15 cellular contexts compared by ENCODE assay signal in the genomic region with DNA sequence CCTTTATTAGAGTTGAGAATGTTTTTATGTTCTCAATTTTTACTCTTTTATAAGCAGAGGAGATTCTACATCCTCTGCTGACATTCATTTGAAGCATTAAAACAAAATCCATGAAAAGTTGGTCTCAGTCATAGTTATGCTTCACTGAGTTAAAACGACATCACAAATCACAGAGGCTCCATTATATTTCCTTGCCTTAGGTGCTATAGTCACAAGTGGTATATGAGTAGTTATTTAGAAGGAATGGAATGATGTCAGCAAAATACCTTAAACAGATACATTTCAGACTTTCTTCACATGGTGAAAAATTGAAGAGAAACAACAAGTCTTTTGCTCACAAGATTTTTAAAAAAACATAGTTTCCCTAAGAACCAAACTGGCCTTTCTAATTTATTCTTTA. TPM values are rescaled to one million over a fixed set of nuclear protein-coding genes. Genes with fewer than 3 reads are reported as not detected.
DNase-seq lines count a peak whose midpoint lies in the region; TF ChIP-seq lines count a peak whose summit lies in the region.
"Had no signal": no experiment of that assay in that cellular context is flagged by ENCODE, and none has a peak within 500 bp of the region (broad histone marks: within the 10 kb centered on the region; RNA-seq: fewer than 3 reads in every experiment).

No MANE protein-coding gene starts in this region.

- peaks cover 22% of the 10 kb centered on the region for H3K4me1 Mint-ChIP-seq in glutamatergic neuron (ENCODE audit: low read depth, unreplicated experiment)
- H3K4me1 Mint-ChIP-seq in mesothelial cell of epicardium, result no peaks in the 10 kb centered on the region
- H3K4me1 Mint-ChIP-seq: CD4-positive, CD25-positive, alpha-beta regulatory T cell had no signal

- H3K36me3 Mint-ChIP-seq in glutamatergic neuron (ENCODE audit: unreplicated experiment), result no peaks in the 10 kb centered on the region
- no peaks in the 10 kb centered on the region for H3K36me3 Mint-ChIP-seq in mesothelial cell of epicardium
- H3K36me3 Mint-ChIP-seq: CD4-positive, CD25-positive, alpha-beta regulatory T cell; IgD-negative memory B cell had no signal

- H3K27ac Mint-ChIP-seq in glutamatergic neuron (ENCODE audit: unreplicated experiment) (peak overlapping the region; percentile 82), mesothelial cell of epicardium (no peak overlapping the region)
- H3K27ac Mint-ChIP-seq: CD4-positive, CD25-positive, alpha-beta regulatory T cell; IgD-negative memory B cell had no signal

- H3K36me3 ChIP-seq in smooth muscle cell (ENCODE audit: low read depth) (no peaks in the 10 kb centered on the region), colonic mucosa (no peaks in the 10 kb centered on the region)
- H3K36me3 ChIP-seq: BLaER1 treated with 17β-estradiol and CSF1 and Interleukin-3, amounts not matched to agents 10 nM and 100 nM; HAP-1 had no signal

- H3K27me3 Mint-ChIP-seq in glutamatergic neuron (ENCODE audit: unreplicated experiment) (peaks cover 4% of the 10 kb centered on the region), mesothelial cell of epicardium (ENCODE audit: low read depth) (peaks cover 12% of the 10 kb centered on the region)

- H2AFZ ChIP-seq in smooth muscle cell (ENCODE audit: low read depth), result no peak overlapping the region

- H3K4me3 ChIP-seq in smooth muscle cell (no peak overlapping the region), colonic mucosa (no peak overlapping the region)
- H3K4me3 ChIP-seq: BLaER1 treated with 17β-estradiol and CSF1 and Interleukin-3, amounts not matched to agents 10 nM and 100 nM; HAP-1 had no signal

- no peak overlapping the region for H3K9ac ChIP-seq in smooth muscle cell (ENCODE audit: low read depth)
- no peak overlapping the region for H3K9ac ChIP-seq in colonic mucosa (ENCODE audit: low read depth in 2 of 2, low read length in 2 of 2)
- H3K9ac ChIP-seq: BLaER1 treated with 17β-estradiol and CSF1 and Interleukin-3, amounts not matched to agents 10 nM and 100 nM had no signal

- TF ChIP-seq CTCF in glutamatergic neuron (IDR thresholded peaks at IDR 0.05; ENCODE audit: partially characterized antibody, unreplicated experiment) (no peak), smooth muscle cell (IDR thresholded peaks at IDR 0.05; ENCODE audit: borderline replicate concordance, insufficient read depth, poor library complexity, severe bottlenecking) (no peak), mesothelial cell of epicardium (IDR thresholded peaks at IDR 0.05; ENCODE audit: unreplicated experiment) (no peak), colonic mucosa (IDR thresholded peaks at IDR 0.05) (no peak)

- no peaks in the 10 kb centered on the region for H3K4me1 ChIP-seq in smooth muscle cell (ENCODE audit: low read depth)
- no peaks in the 10 kb centered on the region for H3K4me1 ChIP-seq in colonic mucosa
- H3K4me1 ChIP-seq: HAP-1 had no signal

- H3K27me3 ChIP-seq in smooth muscle cell (ENCODE audit: low read depth), result peaks cover 6% of the 10 kb centered on the region
- H3K27me3 ChIP-seq in colonic mucosa, result no peaks in the 10 kb centered on the region
- H3K27me3 ChIP-seq: BLaER1 treated with 17β-estradiol and CSF1 and Interleukin-3, amounts not matched to agents 10 nM and 100 nM had no signal

- H3K4me2 ChIP-seq in smooth muscle cell, result peak overlapping the region; percentile 33
- H3K4me2 ChIP-seq: BLaER1 treated with 17β-estradiol and CSF1 and Interleukin-3, amounts not matched to agents 10 nM and 100 nM had no signal

- H4K20me1 ChIP-seq in smooth muscle cell (ENCODE audit: low read depth), result no peaks in the 10 kb centered on the region
- H4K20me1 ChIP-seq: BLaER1 treated with 17β-estradiol and CSF1 and Interleukin-3, amounts not matched to agents 10 nM and 100 nM had no signal

- no peaks in the 10 kb centered on the region for H3F3A ChIP-seq in smooth muscle cell (ENCODE audit: low read depth)

- intact Hi-C loops in colonic mucosa (cut with DNase I), result no loop called here

- H3K9me3 Mint-ChIP-seq in glutamatergic neuron (ENCODE audit: unreplicated experiment) (peaks cover 6% of the 10 kb centered on the region), mesothelial cell of epicardium (no peaks in the 10 kb centered on the region)
- H3K9me3 Mint-ChIP-seq: IgD-negative memory B cell had no signal

- H3K79me2 ChIP-seq in smooth muscle cell (ENCODE audit: low read depth), result no peaks in the 10 kb centered on the region

- H3K27ac ChIP-seq in smooth muscle cell (ENCODE audit: low read depth) (peak overlapping the region; percentile 70), colonic mucosa (no peak overlapping the region)
- H3K27ac ChIP-seq: BLaER1 treated with 17β-estradiol and CSF1 and Interleukin-3, amounts not matched to agents 10 nM and 100 nM had no signal

- no peak overlapping the region for H3K4me3 Mint-ChIP-seq in glutamatergic neuron (ENCODE audit: unreplicated experiment)
- no peak overlapping the region for H3K4me3 Mint-ChIP-seq in mesothelial cell of epicardium
- H3K4me3 Mint-ChIP-seq: CD4-positive, CD25-positive, alpha-beta regulatory T cell; IgD-negative memory B cell had no signal

- H3K9me3 ChIP-seq in smooth muscle cell (replicated peaks; ENCODE audit: low read depth) (no peaks in the 10 kb centered on the region), colonic mucosa (no peaks in the 10 kb centered on the region)
- H3K9me3 ChIP-seq: BLaER1 treated with 17β-estradiol and CSF1 and Interleukin-3, amounts not matched to agents 10 nM and 100 nM had no signal

- 70% methylated on average over 1 of the region's 1 CpG for WGBS in smooth muscle cell (ENCODE audit: low lambda C conversion rate)

- peak; percentile 85 for DNase-seq in COLO829 (ENCODE audit: low spot score)
- DNase-seq in SK-MEL-5 (ENCODE audit: low read depth, low spot score), result peak; percentile 67
- no peak for DNase-seq in glutamatergic neuron
- DNase-seq in smooth muscle cell (lab: John Stamatoyannopoulos, UW; ENCODE audit: unreplicated experiment), result no peak
- no peak for DNase-seq in effector CD8-positive, alpha-beta T cell (lab: John Stamatoyannopoulos, UW)
- DNase-seq in mesothelial cell of epicardium (ENCODE audit: low spot score in 2 of 2, unreplicated experiment in 2 of 2), result no peak
- DNase-seq in colonic mucosa, result no peak
- DNase-seq: ACHN; Calu3; CD4-positive, CD25-positive, alpha-beta regulatory T cell; DND-41; GDM1 had no signal

- in situ Hi-C loops in SK-MEL-5 (cut with HindIII; ENCODE audit: low pct_unique_long_range_greater_than_20kb, low sequenced_read_pairs), result no loop called here

RNA-seq across cellular contexts. Expression of a gene that starts 11.7 kb away (rescaled TPM):
- 38.4 and 39.3 TPM in 2 replicates for total RNA-seq in SK-MEL-5 (2014; rRNA removed; shearing (Covaris generic))
- 43.8 and 51.9 TPM in 2 replicates for polyA plus RNA-seq in SK-MEL-5 (2015; cell fraction: cytosol; rRNA removed)
- 32.9 and 36.8 TPM in 2 replicates for polyA plus RNA-seq in SK-MEL-5 (2015; cell fraction: nucleus; rRNA removed)
- total RNA-seq in glutamatergic neuron (ENCODE audit: unreplicated experiment) (21.4 TPM), smooth muscle cell (18.3 and 19.2 TPM in 2 replicates), mesothelial cell of epicardium (27.4 to 32.5 TPM (median 30.2 TPM) in 3 replicates), colonic mucosa (10 to 100 TPM; 19.9 to 42.7 TPM)
- polyA plus RNA-seq in smooth muscle cell, result 17.5 and 19.5 TPM in 2 replicates

RNA-seq across cellular contexts. Expression of a gene that starts 27.9 kb away (rescaled TPM):
- total RNA-seq in SK-MEL-5 (2014; rRNA removed; shearing (Covaris generic)), result 5.5 and 6.8 TPM in 2 replicates
- 8.3 and 8.7 TPM in 2 replicates for polyA plus RNA-seq in SK-MEL-5 (2015; cell fraction: cytosol; rRNA removed)
- 23.9 and 25.1 TPM in 2 replicates for polyA plus RNA-seq in SK-MEL-5 (2015; cell fraction: nucleus; rRNA removed)
- total RNA-seq in glutamatergic neuron (ENCODE audit: unreplicated experiment), result 8.4 TPM
- total RNA-seq in smooth muscle cell, result 15.2 and 27.4 TPM in 2 replicates
- 14.8 and 17.4 TPM in 2 replicates for polyA plus RNA-seq in smooth muscle cell
- 8.1 to 8.5 TPM (median 8.4 TPM) in 3 replicates for total RNA-seq in mesothelial cell of epicardium
- total RNA-seq in colonic mucosa, result 10 to 100 TPM in 1 of 2 donors, 1 to 10 TPM in 1; 6.4 to 12.4 TPM

Comparison
In these comparisons a context has a peak if more than half of its experiments do, and no peak if none do; other contexts are left out.
1. DNase-seq: peak in COLO829 (single experiment) and SK-MEL-5 (single experiment); none in glutamatergic neuron (single experiment), smooth muscle cell (single experiment), effector CD8-positive, alpha-beta T cell (single experiment), mesothelial cell of epicardium (0 of 2) and colonic mucosa (single experiment).